8 cellular contexts compared by ENCODE assay signal in the genomic region with DNA sequence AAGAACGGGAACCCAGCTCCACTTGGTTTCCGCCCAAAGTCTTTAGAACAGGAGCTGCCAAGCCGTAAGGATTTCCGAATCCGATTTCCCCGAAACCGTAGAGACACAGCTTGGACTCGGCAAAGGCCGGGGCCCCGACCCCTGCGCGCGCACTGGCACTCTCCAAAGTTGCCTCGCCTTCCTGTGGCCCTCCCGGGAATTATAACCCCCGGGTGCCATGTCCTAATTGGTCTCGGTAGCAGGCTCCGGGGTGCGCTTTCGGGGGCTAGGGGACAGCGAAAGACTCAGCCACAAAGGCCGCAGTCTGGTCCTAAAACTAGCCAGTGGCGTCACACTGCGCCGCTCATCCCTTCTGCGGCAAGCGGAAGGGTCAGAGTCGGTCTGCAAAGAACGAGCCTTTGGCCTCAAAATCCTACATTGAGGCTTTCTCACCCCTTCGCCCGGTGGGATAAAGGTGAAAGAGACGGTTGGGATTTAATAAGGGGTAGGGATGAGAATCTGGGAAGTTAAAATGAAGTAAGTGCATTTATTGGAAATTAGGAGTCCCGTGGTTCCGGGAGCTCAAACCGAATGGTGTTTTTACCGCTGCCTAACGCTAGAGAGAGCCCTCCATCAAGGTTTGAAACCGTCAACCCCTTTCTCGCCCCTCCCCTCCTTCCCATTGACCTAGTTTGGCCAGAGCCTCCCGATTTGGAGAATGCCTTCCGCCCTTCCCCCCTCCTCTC.
DNase-seq lines count a peak whose midpoint lies in the region; ATAC-seq and TF ChIP-seq lines count a peak whose summit lies in the region.

No MANE protein-coding gene starts in this region.

- ATAC-seq in HG02885 (IDR thresholded peaks at IDR 0.05; ENCODE audit: poor library complexity, unreplicated experiment): peak; percentile 70

- in situ Hi-C loops in T47D (cut with HindIII; ENCODE audit: low pct_unique_long_range_greater_than_20kb, low sequenced_read_pairs): loop anchor here (25.0 kb wide), 3 partner anchors 299 to 1199 kb away; no protein-coding TSS in a partner anchor

- TF ChIP-seq CTCF in GM12872 (IDR thresholded peaks at IDR 0.05; ENCODE audit: insufficient read depth, low read depth, low read length): peak; percentile 93
- peak; percentile 84 for TF ChIP-seq CTCF in retinal pigment epithelial cell (conservative IDR thresholded peaks at IDR 0.05; ENCODE audit: low read depth, low read length)

- H3K4me3 ChIP-seq in iPS-11a (ENCODE audit: low read depth, low read length) (peak overlapping the region; percentile 72), retinal pigment epithelial cell (ENCODE audit: low read length) (peak overlapping the region; percentile 81)

- DNase-seq in NCI-H187 treated with DMSO at 0.1 percent for 48 hours (lab: John Stamatoyannopoulos, UW) (peak; percentile 70), T1000 (lab: John Stamatoyannopoulos, UW) (peak; percentile 65), T47D (ENCODE audit: low read depth in 1 of 2, low spot score in 1 of 2) (peak; percentile 94 to 97), retinal pigment epithelial cell (ENCODE audit: low read depth) (no peak), NCI-H128 (lab: John Stamatoyannopoulos, UW; ENCODE audit: unreplicated experiment) (no peak)

Comparison
In these comparisons a context has a peak if more than half of its experiments do, and no peak if none do; other contexts are left out.
1. DNase-seq: peak in NCI-H187 treated with DMSO at 0.1 percent for 48 hours (single experiment), T1000 (single experiment) and T47D (2 of 2); none in retinal pigment epithelial cell (single experiment) and NCI-H128 (single experiment).